ENCODE assay signal across 1 cellular context in the genomic region with DNA sequence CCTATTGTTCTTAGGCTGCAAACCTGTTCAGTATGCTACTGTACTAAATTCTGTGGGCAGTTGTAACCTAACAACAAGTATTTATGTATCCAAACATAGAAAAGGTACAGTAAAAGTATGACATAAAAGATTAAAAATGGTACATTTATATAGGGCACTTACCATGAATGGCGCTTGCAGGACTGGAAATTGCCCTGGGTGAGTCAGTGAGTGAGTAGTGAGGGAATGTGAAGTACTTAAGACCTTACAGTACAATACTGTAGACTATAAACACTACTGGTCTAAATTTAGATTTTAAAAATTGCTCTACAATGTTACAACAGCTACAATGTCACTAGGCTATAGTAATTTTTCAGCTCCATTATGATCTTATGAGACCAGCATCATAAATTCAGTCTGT.
TF ChIP-seq lines count a peak whose summit lies in the region.

No MANE protein-coding gene starts in this region.

TF ChIP-seq in WTC11, 78 proteins besides CTCF, POLR2A, EP300 and RAD21 (continued from another document):
- TF ChIP-seq, protein P1, sequence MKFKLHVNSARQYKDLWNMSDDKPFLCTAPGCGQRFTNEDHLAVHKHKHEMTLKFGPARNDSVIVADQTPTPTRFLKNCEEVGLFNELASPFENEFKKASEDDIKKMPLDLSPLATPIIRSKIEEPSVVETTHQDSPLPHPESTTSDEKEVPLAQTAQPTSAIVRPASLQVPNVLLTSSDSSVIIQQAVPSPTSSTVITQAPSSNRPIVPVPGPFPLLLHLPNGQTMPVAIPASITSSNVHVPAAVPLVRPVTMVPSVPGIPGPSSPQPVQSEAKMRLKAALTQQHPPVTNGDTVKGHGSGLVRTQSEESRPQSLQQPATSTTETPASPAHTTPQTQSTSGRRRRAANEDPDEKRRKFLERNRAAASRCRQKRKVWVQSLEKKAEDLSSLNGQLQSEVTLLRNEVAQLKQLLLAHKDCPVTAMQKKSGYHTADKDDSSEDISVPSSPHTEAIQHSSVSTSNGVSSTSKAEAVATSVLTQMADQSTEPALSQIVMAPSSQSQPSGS (CRISPR knock-in tag; IDR thresholded peaks at IDR 0.05; ENCODE audit: borderline replicate concordance, low read depth), result no peak
- TF ChIP-seq, protein P2, sequence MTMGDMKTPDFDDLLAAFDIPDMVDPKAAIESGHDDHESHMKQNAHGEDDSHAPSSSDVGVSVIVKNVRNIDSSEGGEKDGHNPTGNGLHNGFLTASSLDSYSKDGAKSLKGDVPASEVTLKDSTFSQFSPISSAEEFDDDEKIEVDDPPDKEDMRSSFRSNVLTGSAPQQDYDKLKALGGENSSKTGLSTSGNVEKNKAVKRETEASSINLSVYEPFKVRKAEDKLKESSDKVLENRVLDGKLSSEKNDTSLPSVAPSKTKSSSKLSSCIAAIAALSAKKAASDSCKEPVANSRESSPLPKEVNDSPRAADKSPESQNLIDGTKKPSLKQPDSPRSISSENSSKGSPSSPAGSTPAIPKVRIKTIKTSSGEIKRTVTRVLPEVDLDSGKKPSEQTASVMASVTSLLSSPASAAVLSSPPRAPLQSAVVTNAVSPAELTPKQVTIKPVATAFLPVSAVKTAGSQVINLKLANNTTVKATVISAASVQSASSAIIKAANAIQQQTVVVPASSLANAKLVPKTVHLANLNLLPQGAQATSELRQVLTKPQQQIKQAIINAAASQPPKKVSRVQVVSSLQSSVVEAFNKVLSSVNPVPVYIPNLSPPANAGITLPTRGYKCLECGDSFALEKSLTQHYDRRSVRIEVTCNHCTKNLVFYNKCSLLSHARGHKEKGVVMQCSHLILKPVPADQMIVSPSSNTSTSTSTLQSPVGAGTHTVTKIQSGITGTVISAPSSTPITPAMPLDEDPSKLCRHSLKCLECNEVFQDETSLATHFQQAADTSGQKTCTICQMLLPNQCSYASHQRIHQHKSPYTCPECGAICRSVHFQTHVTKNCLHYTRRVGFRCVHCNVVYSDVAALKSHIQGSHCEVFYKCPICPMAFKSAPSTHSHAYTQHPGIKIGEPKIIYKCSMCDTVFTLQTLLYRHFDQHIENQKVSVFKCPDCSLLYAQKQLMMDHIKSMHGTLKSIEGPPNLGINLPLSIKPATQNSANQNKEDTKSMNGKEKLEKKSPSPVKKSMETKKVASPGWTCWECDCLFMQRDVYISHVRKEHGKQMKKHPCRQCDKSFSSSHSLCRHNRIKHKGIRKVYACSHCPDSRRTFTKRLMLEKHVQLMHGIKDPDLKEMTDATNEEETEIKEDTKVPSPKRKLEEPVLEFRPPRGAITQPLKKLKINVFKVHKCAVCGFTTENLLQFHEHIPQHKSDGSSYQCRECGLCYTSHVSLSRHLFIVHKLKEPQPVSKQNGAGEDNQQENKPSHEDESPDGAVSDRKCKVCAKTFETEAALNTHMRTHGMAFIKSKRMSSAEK (CRISPR knock-in tag; IDR thresholded peaks at IDR 0.05; ENCODE audit: borderline replicate concordance), result no peak
- no peak for TF ChIP-seq ZNF121 (CRISPR knock-in tag; IDR thresholded peaks at IDR 0.05)
- no peak for TF ChIP-seq ZNF263 (CRISPR knock-in tag; IDR thresholded peaks at IDR 0.05; ENCODE audit: low read depth)
- no peak for TF ChIP-seq ZNF671 (CRISPR knock-in tag; IDR thresholded peaks at IDR 0.05)
- TF ChIP-seq ZBTB21 (CRISPR knock-in tag; IDR thresholded peaks at IDR 0.05; ENCODE audit: borderline replicate concordance), result no peak
- TF ChIP-seq FOXP1 (CRISPR knock-in tag; IDR thresholded peaks at IDR 0.05; ENCODE audit: borderline replicate concordance), result no peak
TF ChIP-seq in WTC11: peak in this region for 0.
